9 cellular contexts compared by ENCODE assay signal in genomic region chr9:27499481-27499880, GRCh38. TPM values are rescaled to one million over a fixed set of nuclear protein-coding genes. Genes with fewer than 3 reads are reported as not detected.
DNase-seq lines count a peak whose midpoint lies in the region; ATAC-seq and TF ChIP-seq lines count a peak whose summit lies in the region.
"Had no signal": no experiment of that assay in that cellular context is flagged by ENCODE, and none has a peak within 500 bp of the region (broad histone marks: within the 10 kb centered on the region; RNA-seq: fewer than 3 reads in every experiment).

No MANE protein-coding gene starts in this region.

- H3K27ac Mint-ChIP-seq in activated T-cell treated with anti-CD3 and anti-CD28 coated beads, Interleukin-2, amount 50 U/mL, for 72 hours = no peak overlapping the region
- H3K27ac Mint-ChIP-seq in stimulated activated naive CD8-positive, alpha-beta T cell treated with anti-CD3 and anti-CD28 coated beads, Interleukin-15, amount 100 ng/mL, for 72 hours = peak overlapping the region in 1 of 2 donors; percentile 67

- peak; percentile 72 to 74 for ATAC-seq in activated T-cell treated with anti-CD3 and anti-CD28 coated beads, Interleukin-2, amount 50 U/mL, for 72 hours (replicated peaks in 1 of 2)
- ATAC-seq in stimulated activated naive CD8-positive, alpha-beta T cell treated with anti-CD3 and anti-CD28 coated beads, Interleukin-15, amount 100 ng/mL, for 72 hours = peak; percentile 87
- ATAC-seq in lower lobe of right lung (no peak), left lobe of liver (no peak)

- peaks cover 0 to 2% of the 10 kb centered on the region in 2 donors for H3K36me3 Mint-ChIP-seq in activated T-cell treated with anti-CD3 and anti-CD28 coated beads, Interleukin-2, amount 50 U/mL, for 72 hours (ENCODE audit: insufficient read depth in 2 of 2)

- no peaks in the 10 kb centered on the region for H3K27me3 ChIP-seq in dorsolateral prefrontal cortex
- no peaks in the 10 kb centered on the region for H3K27me3 ChIP-seq in lower lobe of right lung (ENCODE audit: low read depth)

- H3K4me1 Mint-ChIP-seq in activated T-cell treated with anti-CD3 and anti-CD28 coated beads, Interleukin-2, amount 50 U/mL, for 72 hours (ENCODE audit: low read depth) = peaks cover 23% of the 10 kb centered on the region
- peaks cover 6% of the 10 kb centered on the region for H3K4me1 Mint-ChIP-seq in stimulated activated naive CD8-positive, alpha-beta T cell treated with anti-CD3 and anti-CD28 coated beads, Interleukin-15, amount 100 ng/mL, for 72 hours

- DNase-seq in activated T-cell treated with anti-CD3 and anti-CD28 coated beads, Interleukin-2, amount 50 U/mL, for 72 hours = no peak
- DNase-seq in activated T-cell treated with anti-CD3 and anti-CD28 coated beads for 4 hours (no peak), LoVo (ENCODE audit: low spot score) (peak; percentile 63), dorsolateral prefrontal cortex (no peak), lower lobe of right lung (no peak), caudate nucleus (lab: John Stamatoyannopoulos, UW) (no peak), left lobe of liver (ENCODE audit: low spot score) (no peak)
- no peak for DNase-seq in stimulated activated naive CD8-positive, alpha-beta T cell treated with anti-CD3 and anti-CD28 coated beads, Interleukin-15, amount 100 ng/mL, for 72 hours

- TF ChIP-seq CTCF in dorsolateral prefrontal cortex (IDR thresholded peaks at IDR 0.05 in 54 of 56, conservative IDR thresholded peaks at IDR 0.05 in 2 of 56; ENCODE audit: low read depth in 1 of 56, partially characterized antibody in 56 of 56) (no peak), lower lobe of right lung (IDR thresholded peaks at IDR 0.05) (no peak)

- H3K27me3 Mint-ChIP-seq in activated T-cell treated with anti-CD3 and anti-CD28 coated beads, Interleukin-2, amount 50 U/mL, for 72 hours (ENCODE audit: low read depth) = no peaks in the 10 kb centered on the region
- no peaks in the 10 kb centered on the region for H3K27me3 Mint-ChIP-seq in stimulated activated naive CD8-positive, alpha-beta T cell treated with anti-CD3 and anti-CD28 coated beads, Interleukin-15, amount 100 ng/mL, for 72 hours

- no peaks in the 10 kb centered on the region for H3K36me3 ChIP-seq in lower lobe of right lung

- peaks cover 14% of the 10 kb centered on the region for H3K4me1 ChIP-seq in lower lobe of right lung

- no peak overlapping the region for H3K4me3 Mint-ChIP-seq in activated T-cell treated with anti-CD3 and anti-CD28 coated beads, Interleukin-2, amount 50 U/mL, for 72 hours
- peak overlapping the region in 1 of 2 donors; percentile 23 for H3K4me3 Mint-ChIP-seq in stimulated activated naive CD8-positive, alpha-beta T cell treated with anti-CD3 and anti-CD28 coated beads, Interleukin-15, amount 100 ng/mL, for 72 hours

- no peaks in the 10 kb centered on the region for H3K9me3 ChIP-seq in lower lobe of right lung

- H3K4me3 ChIP-seq in dorsolateral prefrontal cortex (no peak overlapping the region), lower lobe of right lung (no peak overlapping the region)

- H3K9me3 Mint-ChIP-seq in activated T-cell treated with anti-CD3 and anti-CD28 coated beads, Interleukin-2, amount 50 U/mL, for 72 hours = peaks cover 2% of the 10 kb centered on the region in 2 donors
- H3K9me3 Mint-ChIP-seq in stimulated activated naive CD8-positive, alpha-beta T cell treated with anti-CD3 and anti-CD28 coated beads, Interleukin-15, amount 100 ng/mL, for 72 hours = peaks cover 0 to 2% of the 10 kb centered on the region in 2 donors

- intact Hi-C loops in dorsolateral prefrontal cortex (cut with DNase I) (no loop called here), lower lobe of right lung (cut with DNase I) (no loop called here)

- H3K27ac ChIP-seq in dorsolateral prefrontal cortex = peak overlapping the region in 30 of 59 donors; percentile 2 to 92 (median 70)
- no peak overlapping the region for H3K27ac ChIP-seq in lower lobe of right lung
- H3K27ac ChIP-seq in caudate nucleus (ENCODE audit: low read depth, low read length) = no peak overlapping the region

RNA-seq across cellular contexts. Expression of gene IFNK, which starts 24.6 kb away (rescaled TPM):
- total RNA-seq in activated T-cell treated with anti-CD3 and anti-CD28 coated beads, Interleukin-2, amount 50 U/mL, for 72 hours = not detected
- total RNA-seq in dorsolateral prefrontal cortex (not detected), lower lobe of right lung (not detected), left lobe of liver (not detected)
- total RNA-seq: T-helper 1 cell treated with Interleukin-12 subunit alpha and Interleukin-12 subunit beta and Interleukin-4 antibody, amounts not matched to agents 30 ng/mL and 1 ng/mL, for 36 hours had no signal

RNA-seq across cellular contexts. Expression of gene MOB3B, which starts 30.1 kb away (rescaled TPM):
- 1 to 10 TPM; 1.3 to 1.6 TPM for total RNA-seq in activated T-cell treated with anti-CD3 and anti-CD28 coated beads, Interleukin-2, amount 50 U/mL, for 72 hours
- total RNA-seq in dorsolateral prefrontal cortex (10 to 100 TPM in 119 of 120 experiments, 1 to 10 TPM in 1; 9.4 to 62.2 (median 21.0) TPM), lower lobe of right lung (22.7 TPM), left lobe of liver (0.91 TPM)

Comparison
In these comparisons a context has a peak if more than half of its experiments do, and no peak if none do; other contexts are left out.
1. ATAC-seq: peak in activated T-cell treated with anti-CD3 and anti-CD28 coated beads, Interleukin-2, amount 50 U/mL, for 72 hours (2 of 2) and stimulated activated naive CD8-positive, alpha-beta T cell treated with anti-CD3 and anti-CD28 coated beads, Interleukin-15, amount 100 ng/mL, for 72 hours (single experiment); none in lower lobe of right lung (0 of 2) and left lobe of liver (single experiment).
2. H3K27ac ChIP-seq: peak in dorsolateral prefrontal cortex (30 of 59); none in lower lobe of right lung (single experiment) and caudate nucleus (single experiment).